Comparison of ENCODE assay signal across 10 cellular contexts in the genomic region with DNA sequence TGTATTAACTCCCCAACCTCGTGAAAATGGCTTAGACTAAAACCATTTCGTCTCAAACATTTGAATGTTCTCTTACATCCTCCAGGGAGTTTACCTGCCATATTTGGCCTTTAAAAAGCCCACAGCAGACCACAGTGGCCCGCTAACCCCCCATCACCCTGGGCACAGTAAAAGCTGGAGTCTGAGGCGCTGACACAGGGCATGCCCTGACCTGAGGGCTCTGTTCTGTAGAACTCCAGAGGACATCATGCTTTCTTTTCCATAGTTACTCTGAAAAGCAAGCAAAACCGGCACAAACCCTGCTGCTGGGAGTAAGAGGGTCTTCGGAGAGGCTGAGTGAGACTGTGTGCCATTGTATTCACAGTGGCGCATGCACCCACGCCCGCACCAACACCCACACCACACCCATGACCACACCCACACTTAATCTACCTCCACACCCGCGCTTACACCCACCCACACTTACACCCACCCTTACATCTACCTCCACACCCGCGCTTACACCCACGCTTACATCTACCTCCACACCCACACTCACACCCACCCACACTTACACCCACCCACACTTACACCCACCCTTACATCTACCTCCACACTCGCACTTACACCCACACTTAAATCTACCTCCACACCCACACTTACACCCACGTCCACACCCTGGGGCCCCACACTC. TPM values are rescaled to one million over a fixed set of nuclear protein-coding genes. Genes with fewer than 3 reads are reported as not detected.
DNase-seq lines count a peak whose midpoint lies in the region; ATAC-seq and TF ChIP-seq lines count a peak whose summit lies in the region.
"Had no signal": no experiment of that assay in that cellular context is flagged by ENCODE, and none has a peak within 500 bp of the region (broad histone marks: within the 10 kb centered on the region; RNA-seq: fewer than 3 reads in every experiment).

No MANE protein-coding gene starts in this region.

- no peak for TF ChIP-seq CTCF in SK-N-SH (IDR thresholded peaks at IDR 0.05)

- ATAC-seq in HG02885 (IDR thresholded peaks at IDR 0.05; ENCODE audit: poor library complexity, unreplicated experiment) (no peak), HG02870 (IDR thresholded peaks at IDR 0.05; ENCODE audit: unreplicated experiment) (no peak)

- no peak for TF ChIP-seq RAD21 in SK-N-SH (IDR thresholded peaks at IDR 0.05; ENCODE audit: low read length)

- no peak overlapping the region for H3K4me2 ChIP-seq in SK-N-SH
- H3K4me2 ChIP-seq: BLaER1 had no signal

- H3K27ac ChIP-seq in SK-N-SH (ENCODE audit: low read depth in 2 of 2, low read length in 1 of 2): no peak overlapping the region
- H3K27ac ChIP-seq: BLaER1, parathyroid adenoma had no signal

- no peak overlapping the region for H3K9ac ChIP-seq in SK-N-SH
- H3K9ac ChIP-seq: BLaER1, parathyroid adenoma had no signal

- H3K4me1 ChIP-seq in SK-N-SH (ENCODE audit: control insufficient read depth in 1 of 2, insufficient read depth in 2 of 2, low read depth in 1 of 2, low read length in 1 of 2): no peaks in the 10 kb centered on the region
- H3K4me1 ChIP-seq: BLaER1, parathyroid adenoma had no signal

- POLR2A ChIA-PET in SK-N-SH (lab: Yijun Ruan, JAX): no interaction called here

- H3K36me3 ChIP-seq in SK-N-SH (replicated peaks in 1 of 2; ENCODE audit: control insufficient read depth in 1 of 2, insufficient read depth in 2 of 2, low read length in 1 of 2): peaks cover 6 to 31% of the 10 kb centered on the region in 2 experiments

- H3K9me3 ChIP-seq in SK-N-SH: no peaks in the 10 kb centered on the region

- TF ChIP-seq EP300 in SK-N-SH (IDR thresholded peaks at IDR 0.05; ENCODE audit: borderline replicate concordance in 1 of 2, low read depth in 1 of 2, low read length in 1 of 2): no peak

- H3K79me2 ChIP-seq in SK-N-SH (ENCODE audit: insufficient read depth): no peaks in the 10 kb centered on the region
- H3K79me2 ChIP-seq: parathyroid adenoma had no signal

- H4K20me1 ChIP-seq in SK-N-SH (ENCODE audit: insufficient read depth): no peaks in the 10 kb centered on the region
- H4K20me1 ChIP-seq: BLaER1 had no signal

- H3K9me2 ChIP-seq in SK-N-SH: no peaks in the 10 kb centered on the region

- H3K27me3 ChIP-seq in SK-N-SH (ENCODE audit: insufficient read depth): no peaks in the 10 kb centered on the region
- H3K27me3 ChIP-seq: BLaER1 had no signal

- DNase-seq in NCI-H82 (lab: John Stamatoyannopoulos, UW): peak; percentile 31
- no peak for DNase-seq in NCI-H82 treated with DMSO at 0.1 percent for 48 hours (lab: John Stamatoyannopoulos, UW; ENCODE audit: unreplicated experiment)
- DNase-seq in SK-N-SH: peak; percentile 69
- DNase-seq in fibroblast of the conjunctiva (ENCODE audit: low read depth): peak; percentile 5
- DNase-seq in renal cortical epithelial cell (ENCODE audit: low read depth): peak; percentile 57
- no peak for DNase-seq in NCI-H1092 (lab: John Stamatoyannopoulos, UW)

- CTCF ChIA-PET in SK-N-SH (lab: Yijun Ruan, JAX): no interaction called here

- H3K4me3 ChIP-seq in SK-N-SH (ENCODE audit: low read depth in 2 of 2, low read length in 1 of 2): no peak overlapping the region
- H3K4me3 ChIP-seq: BLaER1 had no signal

- H3F3A ChIP-seq in SK-N-SH (replicated peaks; ENCODE audit: insufficient read depth): no peaks in the 10 kb centered on the region

- H2AFZ ChIP-seq in SK-N-SH (ENCODE audit: low read depth): no peak overlapping the region
- H2AFZ ChIP-seq: parathyroid adenoma had no signal

- WGBS in SK-N-SH (ENCODE audit: low lambda C conversion rate): 61% methylated on average over 16 of the region's 16 CpGs

TF ChIP-seq in SK-N-SH, 30 proteins besides CTCF, POLR2A, EP300 and RAD21:
- no peak for TF ChIP-seq POLR2AphosphoS5 (IDR thresholded peaks at IDR 0.05; ENCODE audit: low read depth, low read length)
- no peak for TF ChIP-seq SMC3 (IDR thresholded peaks at IDR 0.05; ENCODE audit: low read depth, low read length)
- no peak for TF ChIP-seq MXI1 (IDR thresholded peaks at IDR 0.05; ENCODE audit: low read depth, low read length)
- TF ChIP-seq NRF1 (IDR thresholded peaks at IDR 0.05; ENCODE audit: low read depth, low read length): no peak
- no peak for TF ChIP-seq USF1 (IDR thresholded peaks at IDR 0.05; ENCODE audit: borderline replicate concordance, low read depth)
- no peak for TF ChIP-seq FOXM1 (IDR thresholded peaks at IDR 0.05; ENCODE audit: low read depth)
- TF ChIP-seq MEF2A (IDR thresholded peaks at IDR 0.05; ENCODE audit: borderline replicate concordance, low read depth): no peak
- no peak for TF ChIP-seq RCOR1 (IDR thresholded peaks at IDR 0.05; ENCODE audit: low read length)
- TF ChIP-seq, protein P1, sequence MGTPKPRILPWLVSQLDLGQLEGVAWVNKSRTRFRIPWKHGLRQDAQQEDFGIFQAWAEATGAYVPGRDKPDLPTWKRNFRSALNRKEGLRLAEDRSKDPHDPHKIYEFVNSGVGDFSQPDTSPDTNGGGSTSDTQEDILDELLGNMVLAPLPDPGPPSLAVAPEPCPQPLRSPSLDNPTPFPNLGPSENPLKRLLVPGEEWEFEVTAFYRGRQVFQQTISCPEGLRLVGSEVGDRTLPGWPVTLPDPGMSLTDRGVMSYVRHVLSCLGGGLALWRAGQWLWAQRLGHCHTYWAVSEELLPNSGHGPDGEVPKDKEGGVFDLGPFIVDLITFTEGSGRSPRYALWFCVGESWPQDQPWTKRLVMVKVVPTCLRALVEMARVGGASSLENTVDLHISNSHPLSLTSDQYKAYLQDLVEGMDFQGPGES (IDR thresholded peaks at IDR 0.05; ENCODE audit: low read depth, low read length): no peak
- TF ChIP-seq PBX3 (IDR thresholded peaks at IDR 0.05): no peak
- no peak for TF ChIP-seq NFIC (IDR thresholded peaks at IDR 0.05; ENCODE audit: borderline replicate concordance)
- TF ChIP-seq FOSL2 (IDR thresholded peaks at IDR 0.05; ENCODE audit: borderline replicate concordance, low read depth): no peak
- TF ChIP-seq GABPA (IDR thresholded peaks at IDR 0.05; ENCODE audit: low read depth): no peak
- TF ChIP-seq YY1 (IDR thresholded peaks at IDR 0.05; ENCODE audit: low read depth): no peak
- TF ChIP-seq USF2 (IDR thresholded peaks at IDR 0.05; ENCODE audit: borderline replicate concordance, low read depth, low read length): no peak
- TF ChIP-seq ELF1 (IDR thresholded peaks at IDR 0.05): no peak
- TF ChIP-seq GATA2 (CRISPR knock-in tag; IDR thresholded peaks at IDR 0.05): no peak
- TF ChIP-seq, protein P2, sequence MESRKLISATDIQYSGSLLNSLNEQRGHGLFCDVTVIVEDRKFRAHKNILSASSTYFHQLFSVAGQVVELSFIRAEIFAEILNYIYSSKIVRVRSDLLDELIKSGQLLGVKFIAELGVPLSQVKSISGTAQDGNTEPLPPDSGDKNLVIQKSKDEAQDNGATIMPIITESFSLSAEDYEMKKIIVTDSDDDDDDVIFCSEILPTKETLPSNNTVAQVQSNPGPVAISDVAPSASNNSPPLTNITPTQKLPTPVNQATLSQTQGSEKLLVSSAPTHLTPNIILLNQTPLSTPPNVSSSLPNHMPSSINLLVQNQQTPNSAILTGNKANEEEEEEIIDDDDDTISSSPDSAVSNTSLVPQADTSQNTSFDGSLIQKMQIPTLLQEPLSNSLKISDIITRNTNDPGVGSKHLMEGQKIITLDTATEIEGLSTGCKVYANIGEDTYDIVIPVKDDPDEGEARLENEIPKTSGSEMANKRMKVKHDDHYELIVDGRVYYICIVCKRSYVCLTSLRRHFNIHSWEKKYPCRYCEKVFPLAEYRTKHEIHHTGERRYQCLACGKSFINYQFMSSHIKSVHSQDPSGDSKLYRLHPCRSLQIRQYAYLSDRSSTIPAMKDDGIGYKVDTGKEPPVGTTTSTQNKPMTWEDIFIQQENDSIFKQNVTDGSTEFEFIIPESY (IDR thresholded peaks at IDR 0.05; ENCODE audit: borderline replicate concordance, low read depth): no peak

RNA-seq across cellular contexts. Expression of gene LRRC27, which starts 32.1 kb away (rescaled TPM):
- 10.0 and 11.2 TPM in 2 replicates for polyA plus RNA-seq in SK-N-SH (2012; rRNA removed)
- polyA plus RNA-seq in SK-N-SH (2012; cell fraction: cytosol; rRNA removed): 7.4 and 7.6 TPM in 2 replicates
- 44.8 and 57.8 TPM in 2 replicates for polyA plus RNA-seq in SK-N-SH (2012; cell fraction: nucleus; rRNA removed)
- total RNA-seq in renal cortical epithelial cell: 3.1 and 16.4 TPM in 2 replicates

RNA-seq across cellular contexts. Expression of gene PWWP2B, which starts 32.9 kb away (rescaled TPM):
- 2.0 and 2.4 TPM in 2 replicates for polyA plus RNA-seq in SK-N-SH (2012; rRNA removed)
- polyA plus RNA-seq in SK-N-SH (2012; cell fraction: cytosol; rRNA removed): 0.93 and 1.9 TPM in 2 replicates
- polyA plus RNA-seq in SK-N-SH (2012; cell fraction: nucleus; rRNA removed): 2.3 and 3.2 TPM in 2 replicates
- total RNA-seq in renal cortical epithelial cell: 11.1 and 18.9 TPM in 2 replicates

RNA-seq across cellular contexts. Expression of gene STK32C, which starts 56.3 kb away (rescaled TPM):
- 27.0 and 27.8 TPM in 2 replicates for polyA plus RNA-seq in SK-N-SH (2012; rRNA removed)
- polyA plus RNA-seq in SK-N-SH (2012; cell fraction: cytosol; rRNA removed): 20.1 and 23.8 TPM in 2 replicates
- polyA plus RNA-seq in SK-N-SH (2012; cell fraction: nucleus; rRNA removed): 21.1 and 30.0 TPM in 2 replicates
- 9.2 and 15.5 TPM in 2 replicates for total RNA-seq in renal cortical epithelial cell

Comparison
In these comparisons a context has a peak if more than half of its experiments do, and no peak if none do; other contexts are left out.
1. DNase-seq: peak in NCI-H82 (single experiment), SK-N-SH (single experiment), fibroblast of the conjunctiva (single experiment) and renal cortical epithelial cell (single experiment); none in NCI-H82 treated with DMSO at 0.1 percent for 48 hours (single experiment) and NCI-H1092 (single experiment).